In the genomic region with DNA sequence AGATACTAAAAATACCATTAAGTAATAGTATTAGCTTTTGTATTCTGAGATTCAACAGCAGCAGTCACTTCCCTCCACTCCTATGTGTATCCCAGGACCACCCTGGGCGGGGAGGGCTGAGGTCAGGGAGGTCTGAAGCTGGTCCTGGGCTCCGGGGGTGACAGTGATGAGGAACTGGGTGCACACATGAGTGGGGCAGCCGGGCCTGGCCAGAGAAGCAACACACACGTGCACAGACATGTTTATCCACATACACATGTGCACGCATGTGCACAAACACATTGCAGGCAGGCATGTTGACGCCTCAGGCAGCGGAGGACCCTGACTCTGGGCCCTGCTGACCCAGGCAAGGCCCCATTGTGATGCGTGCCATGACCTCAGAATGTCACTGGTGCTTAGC, we compare ENCODE assay signal across 4 cellular contexts. TPM values are rescaled to one million over a fixed set of nuclear protein-coding genes. Genes with fewer than 3 reads are reported as not detected.
"Had no signal": no experiment of that assay in that cellular context is flagged by ENCODE, and none has a peak within 500 bp of the region (broad histone marks: within the 10 kb centered on the region; RNA-seq: fewer than 3 reads in every experiment).

No MANE protein-coding gene starts in this region.

RNA-seq across cellular contexts. Expression of gene USP6, which starts 12.6 kb away (rescaled TPM):
- total RNA-seq: MCF 10A, PC-3, SK-MEL-5 had no signal
- polyA plus RNA-seq: SK-N-SH had no signal

RNA-seq across cellular contexts. Expression of gene ZFP3, which starts 50.1 kb away (rescaled TPM):
- total RNA-seq: MCF 10A, SK-MEL-5 had no signal
